ENCODE assay signal across 7 cellular contexts in genomic region chr2:196268538-196269338, GRCh38.
DNase-seq lines count a peak whose midpoint lies in the region; ATAC-seq and TF ChIP-seq lines count a peak whose summit lies in the region.

No MANE protein-coding gene starts in this region.

- no peaks in the 10 kb centered on the region for H3K27me3 Mint-ChIP-seq in chondrocyte (ENCODE audit: low read depth)

- no peak overlapping the region for H2AFZ ChIP-seq in trophoblast cell (ENCODE audit: insufficient read depth, low read length, poor library complexity)

- H2AK5ac ChIP-seq in trophoblast cell (ENCODE audit: low read length): no peak overlapping the region

- H3K79me2 ChIP-seq in trophoblast cell (ENCODE audit: control insufficient read depth, insufficient read depth, low read length, poor library complexity): no peaks in the 10 kb centered on the region

- H4K8ac ChIP-seq in trophoblast cell (ENCODE audit: low read depth, low read length): no peak overlapping the region

- H3K27me3 ChIP-seq in trophoblast cell (ENCODE audit: insufficient read depth, low read length): no peaks in the 10 kb centered on the region

- H4K12ac ChIP-seq in trophoblast cell (ENCODE audit: low read depth, low read length): no peak overlapping the region

- no peak overlapping the region for H3K4me3 ChIP-seq in trophoblast cell (ENCODE audit: low read depth, low read length)

- H3K27ac Mint-ChIP-seq in chondrocyte (ENCODE audit: unreplicated experiment): peak overlapping the region; percentile 22

- DNase-seq in MV-4-11 (lab: John Stamatoyannopoulos, UW): peak; percentile 90
- no peak for DNase-seq in chondrocyte (ENCODE audit: low spot score)
- peak; percentile 57 to 80 for DNase-seq in trophoblast cell
- DNase-seq in NCI-H510A treated with DMSO at 0.1 percent for 48 hours (lab: John Stamatoyannopoulos, UW): no peak
- no peak for DNase-seq in iPS-NIHi7 (ENCODE audit: extremely low spot score)

- TF ChIP-seq CTCF in chondrocyte (IDR thresholded peaks at IDR 0.05): no peak

- H3K4me3 Mint-ChIP-seq in chondrocyte (ENCODE audit: unreplicated experiment): no peak overlapping the region

- H2BK120ac ChIP-seq in trophoblast cell (ENCODE audit: insufficient read depth, low read length, poor library complexity): no peak overlapping the region

- peak; percentile 46 for ATAC-seq in GM21526 (IDR thresholded peaks at IDR 0.05; ENCODE audit: low FRiP score, unreplicated experiment)
- ATAC-seq in GM21360 (IDR thresholded peaks at IDR 0.05; ENCODE audit: unreplicated experiment): no peak

- H3K4me2 ChIP-seq in trophoblast cell (ENCODE audit: low read length): no peak overlapping the region

- H3K9ac ChIP-seq in trophoblast cell (ENCODE audit: low read length): no peak overlapping the region

- no peak overlapping the region for H3K18ac ChIP-seq in trophoblast cell (ENCODE audit: low read length)

- H3K9me3 Mint-ChIP-seq in chondrocyte (ENCODE audit: low read depth): no peaks in the 10 kb centered on the region

- no peak overlapping the region for H3K14ac ChIP-seq in trophoblast cell (ENCODE audit: low read length)

- no peak overlapping the region for H2BK12ac ChIP-seq in trophoblast cell (ENCODE audit: low read length)

- H3K27ac ChIP-seq in trophoblast cell (ENCODE audit: low read depth, low read length): no peak overlapping the region

- no CpG with 5 or more reads among the region's 8 CpGs for WGBS in trophoblast cell (ENCODE audit: extremely low coverage, insufficient coverage, insufficient read length)

- H3K4me1 Mint-ChIP-seq in chondrocyte (ENCODE audit: low read depth): peaks cover 43% of the 10 kb centered on the region

- H3K23ac ChIP-seq in trophoblast cell (ENCODE audit: low read length): no peak overlapping the region

- H4K91ac ChIP-seq in trophoblast cell (ENCODE audit: low read depth, low read length): no peak overlapping the region

- no peaks in the 10 kb centered on the region for H3K79me1 ChIP-seq in trophoblast cell (ENCODE audit: low read length)

- peaks cover 7% of the 10 kb centered on the region for H3K36me3 Mint-ChIP-seq in chondrocyte (ENCODE audit: low read depth)

- H3K4me1 ChIP-seq in trophoblast cell (ENCODE audit: control insufficient read depth in 1 of 2, insufficient read depth in 2 of 2, low read length in 2 of 2): peaks cover 0 to 2% of the 10 kb centered on the region in 2 experiments

- H2BK5ac ChIP-seq in trophoblast cell (ENCODE audit: low read depth, low read length, poor library complexity): no peak overlapping the region

- no peak overlapping the region for H3K4ac ChIP-seq in trophoblast cell (ENCODE audit: low read depth, low read length)

- no peaks in the 10 kb centered on the region for H3K36me3 ChIP-seq in trophoblast cell (ENCODE audit: control insufficient read depth in 1 of 2, insufficient read depth in 2 of 2, low read length in 2 of 2)

- no peaks in the 10 kb centered on the region for H3K9me3 ChIP-seq in trophoblast cell (ENCODE audit: insufficient read depth, low read depth, low read length)

Comparison
In these comparisons a context has a peak if more than half of its experiments do, and no peak if none do; other contexts are left out.
1. DNase-seq: peak in MV-4-11 (single experiment) and trophoblast cell (2 of 2); none in chondrocyte (single experiment), NCI-H510A treated with DMSO at 0.1 percent for 48 hours (single experiment) and iPS-NIHi7 (single experiment).